19 cellular contexts compared by ENCODE assay signal in the genomic region with DNA sequence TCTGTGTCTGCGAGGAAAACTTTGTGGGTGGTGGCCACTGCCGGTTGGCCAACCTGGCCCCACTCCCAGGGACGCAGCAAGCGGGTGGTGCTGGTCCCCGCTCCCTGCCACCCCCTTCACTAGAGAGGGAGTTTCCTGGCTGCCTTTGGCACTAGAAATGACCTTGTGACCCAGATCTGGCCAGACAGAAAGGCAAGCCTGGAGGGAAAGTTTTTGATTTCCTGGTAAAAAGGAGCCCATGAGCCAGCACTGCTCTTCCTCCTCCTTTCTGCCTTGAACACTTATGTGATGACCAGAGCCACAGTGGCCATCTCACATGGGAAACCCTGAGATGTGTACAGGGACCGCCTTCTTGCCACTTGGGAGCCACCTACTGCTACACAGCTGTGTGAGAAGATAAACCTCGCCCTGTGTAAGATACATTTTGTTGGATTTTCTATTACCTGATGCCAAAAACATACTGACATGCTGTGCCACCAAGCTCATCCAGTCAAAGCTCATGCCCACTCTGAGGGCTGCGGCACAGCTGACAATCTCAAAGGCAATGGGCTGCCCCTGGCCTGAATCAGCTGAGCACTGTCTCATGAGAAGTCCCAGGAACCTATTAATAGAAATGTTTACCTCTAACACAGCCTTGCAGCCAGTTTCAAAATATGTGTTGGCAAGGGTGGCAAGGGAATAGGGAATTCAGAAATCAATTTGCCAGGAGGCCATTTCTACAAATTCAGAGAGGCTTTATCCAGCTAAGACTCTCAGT.
DNase-seq lines count a peak whose midpoint lies in the region; ATAC-seq, FAIRE-seq and TF ChIP-seq lines count a peak whose summit lies in the region.
"Had no signal": no experiment of that assay in that cellular context is flagged by ENCODE, and none has a peak within 500 bp of the region (broad histone marks: within the 10 kb centered on the region; RNA-seq: fewer than 3 reads in every experiment).

No MANE protein-coding gene starts in this region.

- BruUV-seq in OCI-LY7 (replicated peaks; lab: Mats Ljungman, UMichigan), result no TSS peak

- DNase-seq in Right ventricle myocardium inferior (ENCODE audit: missing footprints) (no peak), cardiac septum (ENCODE audit: low spot score) (no peak), osteoblast (ENCODE audit: insufficient read length, low spot score, missing footprints) (no peak), urothelium cell line (ENCODE audit: low spot score) (no peak), OCI-LY7 (ENCODE audit: low spot score) (no peak), SHP77 (lab: John Stamatoyannopoulos, UW) (no peak)
- DNase-seq: activated naive CD4-positive, alpha-beta T cell treated with anti-CD3 and anti-CD28 coated beads, Interleukin-2, amount 50 U/mL, for 16 hours; Karpas-422; lower lobe of right lung; NCI-H1105; NCI-H82 had no signal

- no peaks in the 10 kb centered on the region for H3K27me3 ChIP-seq in gastroesophageal sphincter
- no peaks in the 10 kb centered on the region for H3K27me3 ChIP-seq in osteoblast (ENCODE audit: insufficient read depth, low read length)
- H3K27me3 ChIP-seq: tibial nerve had no signal

- TF ChIP-seq CTCF in gastroesophageal sphincter (IDR thresholded peaks at IDR 0.05) (no peak), osteoblast (IDR thresholded peaks at IDR 0.05; ENCODE audit: extremely low read depth, low read depth, low read length) (no peak), OCI-LY7 (conservative IDR thresholded peaks at IDR 0.05; ENCODE audit: low read length) (no peak)

- no peaks in the 10 kb centered on the region for H3K9me3 ChIP-seq in gastroesophageal sphincter
- H3K9me3 ChIP-seq in osteoblast (ENCODE audit: low read depth, low read length), result no peaks in the 10 kb centered on the region
- no peaks in the 10 kb centered on the region for H3K9me3 ChIP-seq in OCI-LY7 (ENCODE audit: low read length)
- H3K9me3 ChIP-seq: lower lobe of right lung, tibial nerve had no signal

- TF ChIP-seq POLR2A in gastroesophageal sphincter (IDR thresholded peaks at IDR 0.05), result no peak

- H3K9me2 ChIP-seq in OCI-LY7 (ENCODE audit: insufficient read depth, low read length), result no peaks in the 10 kb centered on the region

- peak; percentile 66 for ATAC-seq in Right ventricle myocardium inferior
- peak; percentile 61 for ATAC-seq in gastroesophageal sphincter
- ATAC-seq in HG02623 (IDR thresholded peaks at IDR 0.05; ENCODE audit: unreplicated experiment), result no peak
- ATAC-seq: HCT116, lower lobe of right lung had no signal

- peaks cover 1% of the 10 kb centered on the region for H4K20me1 ChIP-seq in osteoblast (ENCODE audit: insufficient read depth, low read length)
- H4K20me1 ChIP-seq in OCI-LY7 (ENCODE audit: insufficient read depth, low read length), result no peaks in the 10 kb centered on the region

- intact Hi-C loops in Right ventricle myocardium inferior (cut with DNase I), result no loop called here
- intact Hi-C loops in cardiac septum (cut with DNase I), result no loop called here
- intact Hi-C loops in OCI-LY7 (cut with micrococcal nuclease; ENCODE audit: unreplicated experiment), result no loop called here

- H2AFZ ChIP-seq in osteoblast (ENCODE audit: low read length) (no peak overlapping the region), OCI-LY7 (ENCODE audit: low read length) (no peak overlapping the region)
- H2AFZ ChIP-seq: parathyroid adenoma had no signal

- WGBS in gastroesophageal sphincter (ENCODE audit: low coverage in 1 of 2), 2 donors, result 30 to 54% methylated on average over 5 to 6 of the region's 8 CpGs

- H3K79me2 ChIP-seq in osteoblast (ENCODE audit: insufficient read depth, low read length) (peaks cover 12% of the 10 kb centered on the region), OCI-LY7 (ENCODE audit: insufficient read depth, low read depth, low read length) (no peaks in the 10 kb centered on the region)
- H3K79me2 ChIP-seq: parathyroid adenoma had no signal

- POLR2A ChIA-PET in OCI-LY7 (lab: Charles Lee), result no interaction called here

- peak overlapping the region in 3 of 4 donors; percentile 18 to 57 (median 57) for H3K27ac ChIP-seq in gastroesophageal sphincter
- H3K27ac ChIP-seq in osteoblast (ENCODE audit: low read depth, low read length), result peak overlapping the region; percentile 3
- no peak overlapping the region for H3K27ac ChIP-seq in OCI-LY7 (ENCODE audit: low read depth, low read length, poor library complexity, severe bottlenecking)
- H3K27ac ChIP-seq: lower lobe of right lung, parathyroid adenoma had no signal

- no peak for TF ChIP-seq EP300 in gastroesophageal sphincter (IDR thresholded peaks at IDR 0.05)

- FAIRE-seq in urothelium cell line (lab: Jason Lieb, UNC), result peak; percentile 91
- FAIRE-seq: G401.6, TTC549 had no signal

- H3K4me1 ChIP-seq in gastroesophageal sphincter (peaks cover 0 to 65% (median 23%) of the 10 kb centered on the region in 3 donors), osteoblast (ENCODE audit: insufficient read depth, low read length) (peaks cover 16% of the 10 kb centered on the region), OCI-LY7 (ENCODE audit: insufficient read depth, low read length, poor library complexity, severe bottlenecking) (no peaks in the 10 kb centered on the region)
- H3K4me1 ChIP-seq: parathyroid adenoma had no signal

- H3K4me3 ChIP-seq in gastroesophageal sphincter (no peak overlapping the region), osteoblast (ENCODE audit: insufficient read depth, low read length) (no peak overlapping the region), OCI-LY7 (ENCODE audit: low read depth, low read length, poor library complexity, severe bottlenecking) (no peak overlapping the region)
- H3K4me3 ChIP-seq: lower lobe of right lung, smooth muscle cell, tibial nerve had no signal

- H3K36me3 ChIP-seq in gastroesophageal sphincter, result peaks cover 0 to 28% of the 10 kb centered on the region in 2 donors
- peaks cover 31% of the 10 kb centered on the region for H3K36me3 ChIP-seq in osteoblast (ENCODE audit: insufficient read depth, low read length)
- H3K36me3 ChIP-seq in OCI-LY7 (ENCODE audit: insufficient read depth, low read length), result no peaks in the 10 kb centered on the region

- H3K4me2 ChIP-seq in osteoblast (ENCODE audit: insufficient read depth, low read length) (no peak overlapping the region), OCI-LY7 (ENCODE audit: low read length) (no peak overlapping the region)
- H3K4me2 ChIP-seq: smooth muscle cell had no signal

- CTCF ChIA-PET in OCI-LY7 (lab: Charles Lee; ENCODE audit: unreplicated experiment), result no interaction called here
